In the genomic region with DNA sequence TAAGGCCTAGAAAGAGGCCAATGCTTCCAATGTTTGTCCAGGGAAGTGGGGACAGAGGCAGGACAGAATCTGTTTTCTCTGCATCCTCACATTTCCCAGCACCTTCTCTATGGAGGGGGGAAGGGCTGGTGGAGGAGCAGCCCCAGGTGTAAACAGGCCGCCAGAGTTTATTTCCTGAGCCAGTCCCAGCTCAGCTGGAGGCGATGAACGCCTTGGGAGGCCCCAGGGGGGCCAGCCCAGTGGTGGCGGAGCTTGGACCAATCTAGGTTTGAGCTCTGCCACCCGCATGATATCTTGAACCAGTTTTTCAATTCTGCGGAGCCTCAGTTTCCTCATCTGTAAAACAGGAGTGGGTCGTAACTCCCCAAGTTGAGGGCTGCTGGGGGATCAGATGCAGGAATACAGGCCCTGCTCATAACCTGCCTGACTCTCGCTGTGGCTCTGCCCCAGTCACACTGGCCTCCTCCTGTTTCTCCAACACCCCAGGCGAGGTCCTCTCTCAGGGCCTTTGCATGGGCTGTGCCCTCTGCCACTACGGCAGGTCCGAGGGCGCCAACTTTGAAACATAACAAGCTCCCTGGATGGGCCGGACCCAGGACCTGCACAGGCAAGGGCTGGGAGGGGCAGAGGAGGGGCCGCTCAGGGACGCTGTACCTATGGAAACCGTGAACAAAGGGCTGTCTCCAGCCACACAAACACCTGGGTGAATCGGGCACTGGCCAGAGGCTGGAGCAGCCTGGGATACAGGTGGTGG, we compare ENCODE assay signal across 8 cellular contexts. TPM values are rescaled to one million over a fixed set of nuclear protein-coding genes. Genes with fewer than 3 reads are reported as not detected.
DNase-seq lines count a peak whose midpoint lies in the region; TF ChIP-seq lines count a peak whose summit lies in the region.

No MANE protein-coding gene starts in this region.

- CTCF ChIA-PET in activated CD4-positive, alpha-beta memory T cell treated with anti-CD3 and anti-CD28 coated beads, Interleukin-2, amount 10 ng/mL, durations not matched to agents 7 days and 5 days (lab: Charles Lee) = no interaction called here

- TF ChIP-seq CTCF in kidney epithelial cell (IDR thresholded peaks at IDR 0.05; ENCODE audit: insufficient read depth, low read length, poor library complexity, severe bottlenecking) = no peak

- H3K9me3 ChIP-seq in stomach smooth muscle (ENCODE audit: control insufficient read depth in 2 of 2, low read length in 2 of 2) = no peaks in the 10 kb centered on the region

- POLR2A ChIA-PET in activated CD4-positive, alpha-beta memory T cell treated with anti-CD3 and anti-CD28 coated beads, Interleukin-2, amount 10 ng/mL, durations not matched to agents 7 days and 5 days (lab: Charles Lee) = interaction anchor here (0.9 kb wide), 1 partner anchor 84 kb away, joined by 4 read pairs; no protein-coding TSS in a partner anchor

- DNase-seq in T-helper 2 cell treated with Interferon-gamma antibody and Interleukin-4, amounts not matched to agents 5 μg/mL and 100 μg/mL, for 36 hours (ENCODE audit: low spot score) = no peak
- DNase-seq in T-helper 2 cell (no peak), kidney epithelial cell (ENCODE audit: low read depth) (no peak), NOMO-1 (lab: John Stamatoyannopoulos, UW; ENCODE audit: unreplicated experiment in 2 of 2) (no peak), 8988T (no peak), mesenteric fat pad (ENCODE audit: low spot score) (no peak)
- DNase-seq in activated CD4-positive, alpha-beta memory T cell treated with anti-CD3 and anti-CD28 coated beads, Interleukin-2, amount 10 ng/mL, durations not matched to agents 7 days and 5 days = no peak

- peak overlapping the region; percentile 55 for H3K27ac Mint-ChIP-seq in T-helper 2 cell treated with Interferon-gamma antibody and Interleukin-4, amounts not matched to agents 5 μg/mL and 100 μg/mL, for 36 hours
- peak overlapping the region; percentile 35 for H3K27ac Mint-ChIP-seq in activated CD4-positive, alpha-beta memory T cell treated with anti-CD3 and anti-CD28 coated beads, Interleukin-2, amount 10 ng/mL, durations not matched to agents 7 days and 5 days

- peak overlapping the region; percentile 97 for H3K27ac ChIP-seq in stomach smooth muscle (ENCODE audit: low read length)

- H3K9ac ChIP-seq in stomach smooth muscle (ENCODE audit: low read length in 2 of 2) = peak overlapping the region; percentile 98 to 99

- H3K4me3 ChIP-seq in kidney epithelial cell (ENCODE audit: low read depth, low read length) (peak overlapping the region; percentile 84), stomach smooth muscle (ENCODE audit: low read length in 2 of 2) (peak overlapping the region; percentile 98 to 99)

- H3K9me3 Mint-ChIP-seq in T-helper 2 cell treated with Interferon-gamma antibody and Interleukin-4, amounts not matched to agents 5 μg/mL and 100 μg/mL, for 36 hours = no peaks in the 10 kb centered on the region
- no peaks in the 10 kb centered on the region for H3K9me3 Mint-ChIP-seq in activated CD4-positive, alpha-beta memory T cell treated with anti-CD3 and anti-CD28 coated beads, Interleukin-2, amount 10 ng/mL, durations not matched to agents 7 days and 5 days

- H3K4me1 Mint-ChIP-seq in T-helper 2 cell treated with Interferon-gamma antibody and Interleukin-4, amounts not matched to agents 5 μg/mL and 100 μg/mL, for 36 hours (ENCODE audit: low read depth) = peaks cover 14% of the 10 kb centered on the region
- H3K4me1 Mint-ChIP-seq in activated CD4-positive, alpha-beta memory T cell treated with anti-CD3 and anti-CD28 coated beads, Interleukin-2, amount 10 ng/mL, durations not matched to agents 7 days and 5 days = peaks cover 30% of the 10 kb centered on the region

- H3K36me3 ChIP-seq in kidney epithelial cell (ENCODE audit: control insufficient read depth, insufficient read depth, low read length) (no peaks in the 10 kb centered on the region), stomach smooth muscle (ENCODE audit: control insufficient read depth in 2 of 2, insufficient read depth in 2 of 2, low read length in 2 of 2) (no peaks in the 10 kb centered on the region)

- H3K36me3 Mint-ChIP-seq in T-helper 2 cell treated with Interferon-gamma antibody and Interleukin-4, amounts not matched to agents 5 μg/mL and 100 μg/mL, for 36 hours (ENCODE audit: low read depth) = peaks cover 3% of the 10 kb centered on the region
- no peaks in the 10 kb centered on the region for H3K36me3 Mint-ChIP-seq in activated CD4-positive, alpha-beta memory T cell treated with anti-CD3 and anti-CD28 coated beads, Interleukin-2, amount 10 ng/mL, durations not matched to agents 7 days and 5 days (ENCODE audit: low read depth)

- peak overlapping the region; percentile 99 for H3K4me3 Mint-ChIP-seq in T-helper 2 cell treated with Interferon-gamma antibody and Interleukin-4, amounts not matched to agents 5 μg/mL and 100 μg/mL, for 36 hours
- H3K4me3 Mint-ChIP-seq in activated CD4-positive, alpha-beta memory T cell treated with anti-CD3 and anti-CD28 coated beads, Interleukin-2, amount 10 ng/mL, durations not matched to agents 7 days and 5 days = peak overlapping the region; percentile 96

- no peaks in the 10 kb centered on the region for H3K27me3 Mint-ChIP-seq in T-helper 2 cell treated with Interferon-gamma antibody and Interleukin-4, amounts not matched to agents 5 μg/mL and 100 μg/mL, for 36 hours (ENCODE audit: low read depth)
- H3K27me3 Mint-ChIP-seq in activated CD4-positive, alpha-beta memory T cell treated with anti-CD3 and anti-CD28 coated beads, Interleukin-2, amount 10 ng/mL, durations not matched to agents 7 days and 5 days = no peaks in the 10 kb centered on the region

- peaks cover 38% of the 10 kb centered on the region for H3K4me1 ChIP-seq in stomach smooth muscle (ENCODE audit: control insufficient read depth, insufficient read depth, low read length)

- H3K27me3 ChIP-seq in kidney epithelial cell (ENCODE audit: control insufficient read depth, insufficient read depth, low read length) = no peaks in the 10 kb centered on the region
- no peaks in the 10 kb centered on the region for H3K27me3 ChIP-seq in stomach smooth muscle (ENCODE audit: control insufficient read depth in 1 of 2, insufficient read depth in 2 of 2, low read length in 2 of 2)

RNA-seq across cellular contexts. Expression of a gene that starts 1.1 kb away (rescaled TPM):
- 10 to 100 TPM; 18.4 to 18.6 TPM for total RNA-seq in activated CD4-positive, alpha-beta memory T cell treated with anti-CD3 and anti-CD28 coated beads, Interleukin-2, amount 10 ng/mL, durations not matched to agents 7 days and 5 days
- total RNA-seq in kidney epithelial cell (0.75 and 1.2 TPM in 2 replicates), mesenteric fat pad (6.9 TPM)

RNA-seq across cellular contexts. Expression of a gene that starts 29.7 kb away (rescaled TPM):
- 10 to 100 TPM; 67.1 to 68.7 TPM for total RNA-seq in activated CD4-positive, alpha-beta memory T cell treated with anti-CD3 and anti-CD28 coated beads, Interleukin-2, amount 10 ng/mL, durations not matched to agents 7 days and 5 days
- total RNA-seq in kidney epithelial cell (148 and 173 TPM in 2 replicates), mesenteric fat pad (98.5 TPM)
